In the genomic region with DNA sequence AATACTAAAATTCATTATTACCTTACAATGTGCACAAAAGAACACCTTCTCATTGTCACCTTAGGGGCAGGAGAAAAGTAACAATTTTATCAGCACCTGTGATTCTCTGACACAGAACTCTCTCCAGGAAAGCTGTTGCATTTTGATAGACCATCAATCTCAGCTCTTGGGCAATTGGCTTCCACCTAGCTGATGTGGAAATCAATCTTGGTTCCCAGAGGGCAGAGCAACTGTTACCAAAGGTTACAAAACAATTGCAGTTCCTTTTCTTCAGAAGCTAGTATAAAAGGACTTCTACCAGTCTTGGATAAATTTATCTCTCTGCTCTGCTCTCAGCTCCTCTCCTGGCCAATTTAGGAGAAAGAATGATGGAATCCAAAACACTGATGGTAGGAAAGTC, we compare ENCODE assay signal across 26 cellular contexts.
"Had no signal": no experiment of that assay in that cellular context is flagged by ENCODE, and none has a peak within 500 bp of the region (broad histone marks: within the 10 kb centered on the region; RNA-seq: fewer than 3 reads in every experiment).

No MANE protein-coding gene starts in this region.

- H3K4me3 Mint-ChIP-seq: activated B cell treated with CpG ODN at 0.5 μM for 24 hours; activated CD4-positive, alpha-beta memory T cell treated with anti-CD3 and anti-CD28 coated beads, Interleukin-2, amount 10 ng/mL, durations not matched to agents 7 days and 5 days; activated naive CD8-positive, alpha-beta T cell treated with anti-CD3 and anti-CD28 coated beads, Interleukin-2, amount 10 ng/mL, durations not matched to agents 7 days and 5 days; activated T-helper 17 cell treated with anti-CD3 and anti-CD28 coated beads, Interleukin-2, amount 50 U/mL, for 72 hours; brain; endodermal cell; immature natural killer cell; memory B cell; naive B cell; neural crest cell; stimulated activated naive CD8-positive, alpha-beta T cell treated with anti-CD3 and anti-CD28 coated beads, Interleukin-15, Interleukin-2, amounts not matched to agents 100 ng/mL and 50 ng/mL, for 24 hours had no signal

- H3K27me3 ChIP-seq: dorsolateral prefrontal cortex, suprapubic skin, transverse colon had no signal

- ATAC-seq: activated T-helper 17 cell treated with anti-CD3 and anti-CD28 coated beads, Interleukin-2, amount 50 U/mL, for 72 hours; left ventricle myocardium superior; mucosa of descending colon; right cardiac atrium had no signal

- H3K9me3 ChIP-seq: mucosa of descending colon, prostate gland, suprapubic skin, transverse colon had no signal

- H3K27ac ChIP-seq: dorsolateral prefrontal cortex, prostate gland, skin epidermis, suprapubic skin, transverse colon had no signal

- H3K27me3 Mint-ChIP-seq: activated B cell treated with CpG ODN at 0.5 μM for 24 hours; activated CD4-positive, alpha-beta memory T cell treated with anti-CD3 and anti-CD28 coated beads, Interleukin-2, amount 10 ng/mL, durations not matched to agents 7 days and 5 days; activated naive CD8-positive, alpha-beta T cell treated with anti-CD3 and anti-CD28 coated beads, Interleukin-2, amount 10 ng/mL, durations not matched to agents 7 days and 5 days; activated T-helper 17 cell treated with anti-CD3 and anti-CD28 coated beads, Interleukin-2, amount 50 U/mL, for 72 hours; stimulated activated naive CD8-positive, alpha-beta T cell treated with anti-CD3 and anti-CD28 coated beads, Interleukin-15, Interleukin-2, amounts not matched to agents 100 ng/mL and 50 ng/mL, for 24 hours had no signal

- DNase-seq: activated B cell treated with CpG ODN at 0.5 μM for 24 hours; activated CD4-positive, alpha-beta memory T cell treated with anti-CD3 and anti-CD28 coated beads, Interleukin-2, amount 10 ng/mL, durations not matched to agents 7 days and 5 days; activated CD4-positive, alpha-beta T cell treated with anti-CD3 and anti-CD28 coated beads for 4 hours; activated naive CD4-positive, alpha-beta T cell; activated naive CD8-positive, alpha-beta T cell treated with anti-CD3 and anti-CD28 coated beads, Interleukin-2, amount 10 ng/mL, durations not matched to agents 7 days and 5 days; activated T-cell treated with anti-CD3 and anti-CD28 coated beads, Interleukin-2, amount 50 U/mL, for 1 hour; anterior cingulate cortex; caudate nucleus; dorsolateral prefrontal cortex; endodermal cell; immature natural killer cell; left ventricle myocardium superior; mucosa of descending colon; naive B cell; right cardiac atrium; stimulated activated CD4-positive, alpha-beta T cell treated with anti-CD3 and anti-CD28 coated beads, Interleukin-15, amount 100 ng/mL, for 24 hours; stimulated activated CD4-positive, alpha-beta T cell treated with anti-CD3 and anti-CD28 coated beads, Interleukin-2, amount 100 ng/mL, for 48 hours; transverse colon had no signal

- H3K9me3 Mint-ChIP-seq: activated B cell treated with CpG ODN at 0.5 μM for 24 hours; activated CD4-positive, alpha-beta memory T cell treated with anti-CD3 and anti-CD28 coated beads, Interleukin-2, amount 10 ng/mL, durations not matched to agents 7 days and 5 days; activated T-helper 17 cell treated with anti-CD3 and anti-CD28 coated beads, Interleukin-2, amount 50 U/mL, for 72 hours; endodermal cell; memory B cell had no signal

- H3K36me3 Mint-ChIP-seq: brain, memory B cell, naive B cell had no signal

- H3K36me3 ChIP-seq: prostate gland, suprapubic skin, transverse colon had no signal

- H3K4me3 ChIP-seq: dorsolateral prefrontal cortex, mucosa of descending colon, prostate gland, skin epidermis, suprapubic skin, transverse colon had no signal

- H3K4me1 Mint-ChIP-seq: activated CD4-positive, alpha-beta memory T cell treated with anti-CD3 and anti-CD28 coated beads, Interleukin-2, amount 10 ng/mL, durations not matched to agents 7 days and 5 days; activated T-helper 17 cell treated with anti-CD3 and anti-CD28 coated beads, Interleukin-2, amount 50 U/mL, for 72 hours; brain; endodermal cell; neural crest cell had no signal

- H3K4me1 ChIP-seq: prostate gland, transverse colon had no signal

- H3K27ac Mint-ChIP-seq: activated B cell treated with CpG ODN at 0.5 μM for 24 hours; activated CD4-positive, alpha-beta memory T cell treated with anti-CD3 and anti-CD28 coated beads, Interleukin-2, amount 10 ng/mL, durations not matched to agents 7 days and 5 days; activated naive CD8-positive, alpha-beta T cell treated with anti-CD3 and anti-CD28 coated beads, Interleukin-2, amount 10 ng/mL, durations not matched to agents 7 days and 5 days; activated T-helper 17 cell treated with anti-CD3 and anti-CD28 coated beads, Interleukin-2, amount 50 U/mL, for 72 hours; brain; endodermal cell; immature natural killer cell; memory B cell; naive B cell; stimulated activated naive CD8-positive, alpha-beta T cell treated with anti-CD3 and anti-CD28 coated beads, Interleukin-15, Interleukin-2, amounts not matched to agents 100 ng/mL and 50 ng/mL, for 24 hours had no signal
